In genomic region chr4:3814026-3814570, GRCh38 we compare ENCODE assay signal across 23 cellular contexts. TPM values are rescaled to one million over a fixed set of nuclear protein-coding genes. Genes with fewer than 3 reads are reported as not detected.
DNase-seq lines count a peak whose midpoint lies in the region; ATAC-seq and TF ChIP-seq lines count a peak whose summit lies in the region.
"Had no signal": no experiment of that assay in that cellular context is flagged by ENCODE, and none has a peak within 500 bp of the region (broad histone marks: within the 10 kb centered on the region; RNA-seq: fewer than 3 reads in every experiment).

No MANE protein-coding gene starts in this region.

- H3K36me3 Mint-ChIP-seq in chondrocyte (ENCODE audit: low read depth) (no peaks in the 10 kb centered on the region), Caco-2 (ENCODE audit: insufficient read depth, unreplicated experiment) (no peaks in the 10 kb centered on the region)
- H3K36me3 Mint-ChIP-seq: CD14-positive monocyte had no signal

- WGBS in heart right ventricle, 2 donors = 89 to 92% methylated on average over 6 of the region's 6 CpGs

- H3K9me3 Mint-ChIP-seq in chondrocyte (ENCODE audit: low read depth) = peaks cover 7% of the 10 kb centered on the region
- H3K9me3 Mint-ChIP-seq in Caco-2 (ENCODE audit: unreplicated experiment) = no peaks in the 10 kb centered on the region
- H3K9me3 Mint-ChIP-seq: CD4-positive, alpha-beta T cell; HFFc6 had no signal

- H3K27me3 Mint-ChIP-seq in chondrocyte (ENCODE audit: low read depth) = peaks cover 13% of the 10 kb centered on the region
- peaks cover 6% of the 10 kb centered on the region for H3K27me3 Mint-ChIP-seq in Caco-2 (ENCODE audit: insufficient read depth, unreplicated experiment)

- CTCF ChIA-PET in RWPE1 (lab: Yijun Ruan, JAX) = no interaction called here
- CTCF ChIA-PET in Caco-2 (lab: Charles Lee) = no interaction called here

- peaks cover 0 to 37% (median 13%) of the 10 kb centered on the region in 7 donors for H3K27me3 ChIP-seq in heart right ventricle
- peaks cover 20% of the 10 kb centered on the region for H3K27me3 ChIP-seq in lower lobe of right lung (ENCODE audit: low read depth)
- no peaks in the 10 kb centered on the region for H3K27me3 ChIP-seq in Caco-2 (replicated peaks; ENCODE audit: control insufficient read depth, insufficient read depth, low read length)
- H3K27me3 ChIP-seq: BE2C; BLaER1 treated with 17β-estradiol and CSF1 and Interleukin-3, amounts not matched to agents 10 nM and 100 nM had no signal

- H3K4me1 Mint-ChIP-seq in chondrocyte (ENCODE audit: low read depth) (no peaks in the 10 kb centered on the region), Caco-2 (ENCODE audit: low read depth, unreplicated experiment) (peaks cover 4% of the 10 kb centered on the region)
- H3K4me1 Mint-ChIP-seq: CD14-positive monocyte had no signal

- H3K4me3 Mint-ChIP-seq in chondrocyte (ENCODE audit: unreplicated experiment) = no peak overlapping the region
- H3K4me3 Mint-ChIP-seq in Caco-2 (ENCODE audit: unreplicated experiment) = no peak overlapping the region
- H3K4me3 Mint-ChIP-seq: CD14-positive monocyte; CD4-positive, alpha-beta T cell; GM23338; HFFc6 had no signal

- H3K4me3 ChIP-seq in heart right ventricle (no peak overlapping the region), lower lobe of right lung (no peak overlapping the region), Caco-2 (ENCODE audit: low read depth, low read length) (no peak overlapping the region)
- H3K4me3 ChIP-seq: A549; BLaER1 treated with 17β-estradiol and CSF1 and Interleukin-3, amounts not matched to agents 10 nM and 100 nM; GM12878; GM23338; HAP-1 had no signal

- H3K9me3 ChIP-seq in heart right ventricle (peaks cover 0 to 6% (median 0%) of the 10 kb centered on the region in 11 donors), lower lobe of right lung (no peaks in the 10 kb centered on the region), Caco-2 (no peaks in the 10 kb centered on the region)
- H3K9me3 ChIP-seq: A549, BE2C, HAP-1 had no signal

- DNase-seq in left cardiac atrium (peak; percentile 6), heart right ventricle (no peak), chondrocyte (ENCODE audit: low spot score) (peak; percentile 58), lower lobe of right lung (peak; percentile 41), posterior vena cava (ENCODE audit: low spot score) (peak; percentile 58), RWPE1 (ENCODE audit: low spot score) (no peak), Caco-2 (no peak)
- DNase-seq: 8988T; ACHN; AML-193; BE2C; CD4-positive, alpha-beta T cell; COR-L47; DMS153; DND-41; HFFc6 had no signal

- TF ChIP-seq CTCF in heart right ventricle (IDR thresholded peaks at IDR 0.05) (no peak), chondrocyte (IDR thresholded peaks at IDR 0.05) (no peak), lower lobe of right lung (IDR thresholded peaks at IDR 0.05) (no peak), RWPE1 (conservative IDR thresholded peaks at IDR 0.05; ENCODE audit: low read depth) (no peak), Caco-2 (IDR thresholded peaks at IDR 0.05; ENCODE audit: insufficient read depth in 1 of 2, low read depth in 1 of 2, low read length in 1 of 2, severe bottlenecking in 1 of 2, unreplicated experiment in 1 of 2) (no peak)

- POLR2A ChIA-PET in RWPE1 (lab: Yijun Ruan, JAX; ENCODE audit: low non-redundant PET) (no interaction called here), Caco-2 (lab: Charles Lee) (no interaction called here)

- H3K27ac ChIP-seq in heart right ventricle (no peak overlapping the region), lower lobe of right lung (no peak overlapping the region), RWPE1 (no peak overlapping the region)
- H3K27ac ChIP-seq: A549; BLaER1 treated with 17β-estradiol and CSF1 and Interleukin-3, amounts not matched to agents 10 nM and 100 nM had no signal

- no peaks in the 10 kb centered on the region for H3K4me1 ChIP-seq in heart right ventricle
- H3K4me1 ChIP-seq in lower lobe of right lung = no peaks in the 10 kb centered on the region
- peaks cover 4% of the 10 kb centered on the region for H3K4me1 ChIP-seq in Caco-2
- H3K4me1 ChIP-seq: BE2C; BLaER1 treated with 17β-estradiol and CSF1 and Interleukin-3, amounts not matched to agents 10 nM and 100 nM; HAP-1 had no signal

- H3K27ac Mint-ChIP-seq in chondrocyte (ENCODE audit: unreplicated experiment) = no peak overlapping the region
- no peak overlapping the region for H3K27ac Mint-ChIP-seq in Caco-2 (ENCODE audit: unreplicated experiment)
- H3K27ac Mint-ChIP-seq: CD4-positive, alpha-beta T cell; GM23338; HFFc6 had no signal

- H3K36me3 ChIP-seq in heart right ventricle = no peaks in the 10 kb centered on the region
- no peaks in the 10 kb centered on the region for H3K36me3 ChIP-seq in lower lobe of right lung
- H3K36me3 ChIP-seq in Caco-2 (ENCODE audit: control insufficient read depth, insufficient read depth, low read length) = no peaks in the 10 kb centered on the region
- H3K36me3 ChIP-seq: BE2C; BLaER1 treated with 17β-estradiol and CSF1 and Interleukin-3, amounts not matched to agents 10 nM and 100 nM; HAP-1 had no signal

- ATAC-seq in left cardiac atrium = no peak
- no peak for ATAC-seq in heart right ventricle
- no peak for ATAC-seq in lower lobe of right lung
- ATAC-seq in GM18519 (IDR thresholded peaks at IDR 0.05; ENCODE audit: low FRiP score, unreplicated experiment) = no peak
- ATAC-seq: GM12878, GM23338 had no signal

- intact Hi-C loops in left cardiac atrium (cut with DNase I) (no loop called here), heart right ventricle (cut with DNase I) (no loop called here), lower lobe of right lung (cut with DNase I) (no loop called here), posterior vena cava (cut with DNase I) (no loop called here), Caco-2 (cut with micrococcal nuclease; ENCODE audit: unreplicated experiment) (no loop called here)

- BruUV-seq in Caco-2 (replicated peaks; lab: Mats Ljungman, UMichigan) = no TSS peak

RNA-seq across cellular contexts. Expression of gene ADRA2C, which starts 47.9 kb away (rescaled TPM):
- 1 to 10 TPM; 6.8 TPM for total RNA-seq in left cardiac atrium
- total RNA-seq in heart right ventricle = 1 to 10 TPM; 2.8 to 8.8 (median 5.1) TPM
- polyA plus RNA-seq in heart right ventricle = 1 to 10 TPM; 5.9 to 7.3 TPM
- 0.99 to 1.6 TPM (median 1.5 TPM) in 3 replicates for total RNA-seq in chondrocyte
- 2.5 TPM for total RNA-seq in lower lobe of right lung
- total RNA-seq in posterior vena cava = 10 to 100 TPM; 56.4 to 61.5 TPM
- 8.4 and 11.7 TPM in 2 replicates for total RNA-seq in Caco-2 (2022)
- total RNA-seq: CD4-positive, alpha-beta T cell had no signal
- polyA plus RNA-seq: CD14-positive monocyte, GM12878 had no signal

Comparison
In these comparisons a context has a peak if more than half of its experiments do, and no peak if none do; other contexts are left out.
1. DNase-seq: peak in left cardiac atrium (single experiment), chondrocyte (single experiment), lower lobe of right lung (single experiment) and posterior vena cava (single experiment); none in heart right ventricle (0 of 2), RWPE1 (single experiment) and Caco-2 (0 of 2).